ENCODE assay signal across 1 cellular context in genomic region chr3:73280751-73281150, GRCh38.
TF ChIP-seq lines count a peak whose summit lies in the region.

No MANE protein-coding gene starts in this region.

TF ChIP-seq in GM23338, 12 proteins besides CTCF, POLR2A, EP300 and RAD21 (continued from another document):
- TF ChIP-seq ZNF462 (CRISPR knock-in tag; IDR thresholded peaks at IDR 0.05) (no peak), EZH2 (IDR thresholded peaks at IDR 0.05; ENCODE audit: low read depth, unreplicated experiment) (no peak), ZNF114 (CRISPR knock-in tag; IDR thresholded peaks at IDR 0.05) (no peak), ETS1 (IDR thresholded peaks at IDR 0.05) (no peak), STAT1 (IDR thresholded peaks at IDR 0.05; ENCODE audit: unreplicated experiment) (no peak), REST (IDR thresholded peaks at IDR 0.05; ENCODE audit: unreplicated experiment) (no peak), NANOG (IDR thresholded peaks at IDR 0.05; ENCODE audit: borderline replicate concordance) (no peak), ZNF331 (CRISPR knock-in tag; IDR thresholded peaks at IDR 0.05; ENCODE audit: low read depth) (no peak)
